In the genomic region with DNA sequence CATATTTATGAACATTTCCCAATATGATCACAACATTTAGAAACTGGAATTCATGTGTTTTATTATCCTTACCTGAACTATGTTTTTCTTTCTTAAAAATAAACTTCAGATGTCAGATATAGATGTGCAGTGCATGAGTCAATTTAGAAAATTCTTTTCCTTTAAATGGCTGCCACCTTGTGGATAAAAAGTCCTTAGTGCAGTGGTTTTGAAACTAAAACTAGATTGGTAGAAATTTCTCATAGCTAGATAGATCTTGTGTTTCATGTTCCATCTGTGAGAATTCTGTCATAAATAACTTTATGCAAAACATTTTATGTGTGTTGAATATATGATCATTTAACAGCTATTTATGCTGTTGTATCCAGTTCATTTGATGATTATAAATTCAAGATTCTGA, we compare ENCODE assay signal across 9 cellular contexts.
DNase-seq lines count a peak whose midpoint lies in the region; ATAC-seq, FAIRE-seq and TF ChIP-seq lines count a peak whose summit lies in the region.
"Had no signal": no experiment of that assay in that cellular context is flagged by ENCODE, and none has a peak within 500 bp of the region (broad histone marks: within the 10 kb centered on the region; RNA-seq: fewer than 3 reads in every experiment).

No MANE protein-coding gene starts in this region.

- H3K9me3 Mint-ChIP-seq in activated naive CD4-positive, alpha-beta T cell treated with anti-CD3 and anti-CD28 coated beads, Interleukin-2, amount 50 U/mL, for 72 hours = no peaks in the 10 kb centered on the region
- H3K9me3 Mint-ChIP-seq: central memory CD8-positive, alpha-beta T cell had no signal

- no peak for DNase-seq in activated naive CD4-positive, alpha-beta T cell treated with anti-CD3 and anti-CD28 coated beads, Interleukin-2, amount 50 U/mL, for 72 hours (ENCODE audit: low spot score in 2 of 2)
- DNase-seq in activated naive CD4-positive, alpha-beta T cell treated with Interleukin-2 at 50 U/mL for 16 hours = no peak
- DNase-seq in HTR-8/SVneo (ENCODE audit: insufficient read length, low spot score) = peak; percentile 29
- DNase-seq in SK-MEL-5 (ENCODE audit: low read depth, low spot score) = peak; percentile 57
- DNase-seq in fibroblast of peridontal ligament (ENCODE audit: extremely low read depth) = peak; percentile 64
- DNase-seq in retinal pigment epithelial cell (ENCODE audit: low read depth) = no peak
- no peak for DNase-seq in NCI-H187 treated with DMSO at 0.1 percent for 48 hours (lab: John Stamatoyannopoulos, UW)

- FAIRE-seq in HTR-8/SVneo (lab: Jason Lieb, UNC) = no peak

- H3K4me3 ChIP-seq in retinal pigment epithelial cell (ENCODE audit: low read length) = no peak overlapping the region

- TF ChIP-seq CTCF in retinal pigment epithelial cell (conservative IDR thresholded peaks at IDR 0.05; ENCODE audit: low read depth, low read length) = peak; percentile 57

- no peaks in the 10 kb centered on the region for H3K36me3 Mint-ChIP-seq in activated naive CD4-positive, alpha-beta T cell treated with anti-CD3 and anti-CD28 coated beads, Interleukin-2, amount 50 U/mL, for 72 hours

- peak overlapping the region in 1 of 2 donors; percentile 14 for H3K27ac Mint-ChIP-seq in activated naive CD4-positive, alpha-beta T cell treated with anti-CD3 and anti-CD28 coated beads, Interleukin-2, amount 50 U/mL, for 72 hours

- ATAC-seq in activated naive CD4-positive, alpha-beta T cell treated with anti-CD3 and anti-CD28 coated beads, Interleukin-2, amount 50 U/mL, for 72 hours = peak; percentile 57 to 83
- peak; percentile 91 for ATAC-seq in GM21723 (IDR thresholded peaks at IDR 0.05; ENCODE audit: unreplicated experiment)

- in situ Hi-C loops in SK-MEL-5 (cut with HindIII; ENCODE audit: low pct_unique_long_range_greater_than_20kb, low sequenced_read_pairs) = no loop called here

Comparison
In these comparisons a context has a peak if more than half of its experiments do, and no peak if none do; other contexts are left out.
1. DNase-seq: peak in HTR-8/SVneo (single experiment), SK-MEL-5 (single experiment) and fibroblast of peridontal ligament (single experiment); none in activated naive CD4-positive, alpha-beta T cell treated with anti-CD3 and anti-CD28 coated beads, Interleukin-2, amount 50 U/mL, for 72 hours (0 of 2), activated naive CD4-positive, alpha-beta T cell treated with Interleukin-2 at 50 U/mL for 16 hours (single experiment), retinal pigment epithelial cell (single experiment) and NCI-H187 treated with DMSO at 0.1 percent for 48 hours (single experiment).